Comparison of ENCODE assay signal across 1 cellular context in genomic region chr10:6009159-6009558, GRCh38.
TF ChIP-seq lines count a peak whose summit lies in the region.

No MANE protein-coding gene starts in this region.

TF ChIP-seq in GM23338, 12 proteins besides CTCF, POLR2A, EP300 and RAD21 (continued from another document):
- TF ChIP-seq ZNF462 (CRISPR knock-in tag; IDR thresholded peaks at IDR 0.05) (no peak), NANOG (IDR thresholded peaks at IDR 0.05; ENCODE audit: borderline replicate concordance) (no peak), ZNF331 (CRISPR knock-in tag; IDR thresholded peaks at IDR 0.05; ENCODE audit: low read depth) (no peak), EZH2phosphoT487 (IDR thresholded peaks at IDR 0.05; ENCODE audit: unreplicated experiment) (no peak), JUNB (IDR thresholded peaks at IDR 0.05; ENCODE audit: unreplicated experiment) (no peak), STAT1 (IDR thresholded peaks at IDR 0.05; ENCODE audit: unreplicated experiment) (no peak)
